ENCODE assay signal across 1 cellular context in genomic region chr1:244652699-244653438, GRCh38.
TF ChIP-seq lines count a peak whose summit lies in the region.

Gene DESI2 (plus strand): TSS chr1:244653126. CDS start chr1:244653314, 188 bp downstream.

TF ChIP-seq in K562, 482 proteins besides CTCF, POLR2A, EP300 and RAD21 (continued from another document and continues in another):
- TF ChIP-seq RREB1 (CRISPR knock-in tag; IDR thresholded peaks at IDR 0.05) (peak; percentile 73; the same call in 1 of the 2 replicates), NELFE (IDR thresholded peaks at IDR 0.05; ENCODE audit: insufficient read depth, insufficient read length) (no peak), PHF21A (IDR thresholded peaks at IDR 0.05; ENCODE audit: borderline replicate concordance, low read depth) (no peak), ZNF408 (CRISPR knock-in tag; IDR thresholded peaks at IDR 0.05; ENCODE audit: low read depth) (no peak), SMARCA5 (IDR thresholded peaks at IDR 0.05) (no peak), HLTF (IDR thresholded peaks at IDR 0.05) (no peak), THRAP3 (IDR thresholded peaks at IDR 0.05; ENCODE audit: borderline replicate concordance) (no peak), ELK3 (CRISPR knock-in tag; IDR thresholded peaks at IDR 0.05) (no peak), MED1 (CRISPR knock-in tag; IDR thresholded peaks at IDR 0.05; ENCODE audit: borderline replicate concordance) (no peak), KAT8 (IDR thresholded peaks at IDR 0.05; ENCODE audit: low read depth) (no peak), CHD7 (IDR thresholded peaks at IDR 0.05; ENCODE audit: low read depth, low read length) (no peak), CEBPG (CRISPR knock-in tag; IDR thresholded peaks at IDR 0.05) (no peak), CEBPG (tag; conservative IDR thresholded peaks at IDR 0.05 in 1 of 2, IDR thresholded peaks at IDR 0.05 in 1 of 2) (no peak), NR1H2 (CRISPR knock-in tag; IDR thresholded peaks at IDR 0.05) (no peak), PHF20 (IDR thresholded peaks at IDR 0.05; ENCODE audit: partially characterized antibody) (peak; percentile 78), ZNF512 (tag; IDR thresholded peaks at IDR 0.05) (no peak), FOXK1 (CRISPR knock-in tag; IDR thresholded peaks at IDR 0.05; ENCODE audit: borderline replicate concordance) (no peak), CTBP1 (IDR thresholded peaks at IDR 0.05; ENCODE audit: borderline replicate concordance) (peak; percentile 97), PTBP1 (IDR thresholded peaks at IDR 0.05; ENCODE audit: low read depth, low read length) (no peak), ZBTB26 (CRISPR knock-in tag; IDR thresholded peaks at IDR 0.05) (no peak), HNRNPH1 (optimal IDR thresholded peaks at IDR 0.05; ENCODE audit: low read depth, low read length) (no peak), ZNF830 (CRISPR knock-in tag; IDR thresholded peaks at IDR 0.05) (no peak), ZC3H8 (IDR thresholded peaks at IDR 0.05) (no peak), SRF (CRISPR knock-in tag; IDR thresholded peaks at IDR 0.05) (peak in 1 of 2 experiments; percentile 47; a peak in 1 of 4 replicates), PCBP2 (IDR thresholded peaks at IDR 0.05; ENCODE audit: low read depth, low read length, poor library complexity, severe bottlenecking) (no peak), E2F6 (IDR thresholded peaks at IDR 0.05; ENCODE audit: borderline replicate concordance in 1 of 2, extremely low read depth in 1 of 2, insufficient read depth in 1 of 2, insufficient read length in 1 of 2, low read depth in 1 of 2, low read length in 1 of 2, poor library complexity in 1 of 2, severe bottlenecking in 1 of 2) (peak; percentile 38 to 71), HMGN3 (IDR thresholded peaks at IDR 0.05; ENCODE audit: borderline replicate concordance, extremely low read depth, insufficient read length, low read depth, low read length) (peak; percentile 93), TGIF2 (CRISPR knock-in tag; IDR thresholded peaks at IDR 0.05) (peak; percentile 91), ZNF282 (CRISPR knock-in tag; IDR thresholded peaks at IDR 0.05) (0 out of 2 replicates have a peak, but pooled peaks have one; percentile 45)
